Comparison of ENCODE assay signal across 21 cellular contexts in the genomic region with DNA sequence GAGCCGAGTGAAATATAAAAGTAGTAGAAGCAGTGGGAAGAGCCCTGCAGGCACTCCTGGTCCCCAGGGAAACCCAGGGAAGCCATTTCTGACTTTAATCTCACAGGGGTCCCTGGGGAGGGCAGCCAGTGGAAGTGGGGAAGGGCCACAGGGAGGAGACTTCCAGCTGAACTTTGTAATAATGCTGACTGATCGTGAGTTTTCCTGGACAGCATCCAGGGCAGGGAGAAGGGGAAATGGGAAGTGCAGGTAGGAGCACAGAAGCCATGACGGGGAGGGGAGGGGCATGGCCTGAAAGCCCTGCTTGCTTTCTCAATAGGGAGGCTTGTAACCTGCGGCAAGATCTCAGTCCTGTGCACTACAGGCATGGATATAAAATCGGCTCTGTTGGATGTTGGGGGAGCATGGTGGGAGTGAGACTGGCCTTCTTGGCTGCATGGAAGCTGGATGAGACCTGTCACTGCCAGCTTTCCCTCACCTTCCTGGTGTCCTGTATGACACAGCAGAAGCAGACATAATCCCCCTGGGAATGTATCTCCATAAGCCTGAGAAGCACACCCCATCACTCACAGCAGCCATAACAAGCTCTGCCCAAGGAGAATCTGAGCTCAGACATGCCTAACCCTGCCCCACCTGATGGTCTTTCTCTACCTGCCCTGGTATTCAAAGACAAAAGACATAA. TPM values are rescaled to one million over a fixed set of nuclear protein-coding genes. Genes with fewer than 3 reads are reported as not detected.
DNase-seq lines count a peak whose midpoint lies in the region; ATAC-seq, FAIRE-seq and TF ChIP-seq lines count a peak whose summit lies in the region.
"Had no signal": no experiment of that assay in that cellular context is flagged by ENCODE, and none has a peak within 500 bp of the region (broad histone marks: within the 10 kb centered on the region; RNA-seq: fewer than 3 reads in every experiment).

No MANE protein-coding gene starts in this region.

- H3K27me3 Mint-ChIP-seq in CD14-positive monocyte (ENCODE audit: low read depth in 3 of 3) (peaks cover 0 to 3% (median 2%) of the 10 kb centered on the region in 3 donors), astrocyte (ENCODE audit: low read depth, unreplicated experiment) (peaks cover 11% of the 10 kb centered on the region), mesothelial cell of epicardium (ENCODE audit: low read depth) (peaks cover 27% of the 10 kb centered on the region)
- H3K27me3 Mint-ChIP-seq: T-cell had no signal

- FAIRE-seq in astrocyte (lab: Jason Lieb, UNC), result no peak

- peak; percentile 19 for DNase-seq in NCI-H82 (lab: John Stamatoyannopoulos, UW)
- no peak for DNase-seq in NCI-H82 treated with DMSO at 0.1 percent for 48 hours (lab: John Stamatoyannopoulos, UW; ENCODE audit: unreplicated experiment)
- DNase-seq in CD14-positive monocyte (ENCODE audit: low spot score), result no peak
- no peak for DNase-seq in astrocyte (ENCODE audit: low read depth)
- no peak for DNase-seq in mesothelial cell of epicardium (ENCODE audit: low spot score in 2 of 2, unreplicated experiment in 2 of 2)
- no peak for DNase-seq in DMS 273 (lab: John Stamatoyannopoulos, UW; ENCODE audit: unreplicated experiment)
- DNase-seq: activated naive CD4-positive, alpha-beta T cell treated with Interleukin-2 at 50 U/mL for 16 hours; activated T-cell treated with anti-CD3 and anti-CD28 coated beads for 4 hours; BE2C; effector memory CD4-positive, alpha-beta T cell; NCI-H2171 treated with DMSO at 0.1 percent for 48 hours; NCI-H526 treated with DMSO at 0.1 percent for 48 hours; psoas muscle; stimulated activated CD4-positive, alpha-beta T cell treated with anti-CD3 and anti-CD28 coated beads, Interleukin-4, amount 100 ng/mL, for 24 hours; uterus had no signal

- H3K4me3 Mint-ChIP-seq in CD14-positive monocyte (no peak overlapping the region), astrocyte (ENCODE audit: unreplicated experiment) (no peak overlapping the region), mesothelial cell of epicardium (no peak overlapping the region)
- H3K4me3 Mint-ChIP-seq: neural crest cell, T-cell had no signal

- H3K79me2 ChIP-seq in astrocyte (ENCODE audit: insufficient read depth, low read length), result no peaks in the 10 kb centered on the region

- H3K27ac ChIP-seq in astrocyte (ENCODE audit: low read depth, low read length), result no peak overlapping the region
- H3K27ac ChIP-seq: psoas muscle, uterus had no signal

- peaks cover 6% of the 10 kb centered on the region for H3K27me3 ChIP-seq in astrocyte (ENCODE audit: insufficient read depth, low read length)
- H3K27me3 ChIP-seq: BE2C, stomach, uterus had no signal

- peaks cover 3% of the 10 kb centered on the region for H3K9me3 ChIP-seq in astrocyte (ENCODE audit: insufficient read depth, low read depth, low read length)
- H3K9me3 ChIP-seq: BE2C, uterus had no signal

- ATAC-seq in GM19397 (IDR thresholded peaks at IDR 0.05; ENCODE audit: unreplicated experiment) (no peak), GM21717 (IDR thresholded peaks at IDR 0.05; ENCODE audit: unreplicated experiment) (no peak)
- ATAC-seq: psoas muscle had no signal

- H3K4me1 Mint-ChIP-seq in CD14-positive monocyte (peaks cover 31% of the 10 kb centered on the region), astrocyte (ENCODE audit: low read depth, unreplicated experiment) (peaks cover 9% of the 10 kb centered on the region), mesothelial cell of epicardium (peaks cover 16% of the 10 kb centered on the region)

- peaks cover 46 to 49% of the 10 kb centered on the region in 2 donors for H3K36me3 Mint-ChIP-seq in CD14-positive monocyte
- H3K36me3 Mint-ChIP-seq in astrocyte (ENCODE audit: low read depth, unreplicated experiment), result peaks cover 18% of the 10 kb centered on the region
- no peaks in the 10 kb centered on the region for H3K36me3 Mint-ChIP-seq in mesothelial cell of epicardium

- TF ChIP-seq CTCF in CD14-positive monocyte (IDR thresholded peaks at IDR 0.05) (no peak), astrocyte (IDR thresholded peaks at IDR 0.05; ENCODE audit: insufficient read depth, low read depth, low read length) (no peak), mesothelial cell of epicardium (IDR thresholded peaks at IDR 0.05; ENCODE audit: unreplicated experiment) (no peak)

- H3K9ac ChIP-seq in astrocyte (ENCODE audit: low read length), result no peak overlapping the region

- no peak overlapping the region for H3K4me2 ChIP-seq in astrocyte (ENCODE audit: low read length)

- no peaks in the 10 kb centered on the region for H4K20me1 ChIP-seq in astrocyte (ENCODE audit: insufficient read depth, low read length)

- H3K9me3 Mint-ChIP-seq in CD14-positive monocyte, result peaks cover 3 to 18% (median 11%) of the 10 kb centered on the region in 7 donors
- H3K9me3 Mint-ChIP-seq in astrocyte (ENCODE audit: unreplicated experiment), result peaks cover 4% of the 10 kb centered on the region
- peaks cover 36% of the 10 kb centered on the region for H3K9me3 Mint-ChIP-seq in mesothelial cell of epicardium

- H3K4me1 ChIP-seq in astrocyte (ENCODE audit: insufficient read depth, low read length), result no peaks in the 10 kb centered on the region
- H3K4me1 ChIP-seq: BE2C, psoas muscle, uterus had no signal

- intact Hi-C loops in CD14-positive monocyte (cut with micrococcal nuclease), result no loop called here

- H3K4me3 ChIP-seq in astrocyte (ENCODE audit: insufficient read depth, low read depth, low read length), result no peak overlapping the region
- H3K4me3 ChIP-seq: psoas muscle, stomach, uterus had no signal

- H3K27ac Mint-ChIP-seq in CD14-positive monocyte, result peak overlapping the region in 4 of 7 donors; percentile 10 to 63 (median 38)
- peak overlapping the region; percentile 62 for H3K27ac Mint-ChIP-seq in astrocyte (ENCODE audit: unreplicated experiment)
- peak overlapping the region; percentile 74 for H3K27ac Mint-ChIP-seq in mesothelial cell of epicardium
- H3K27ac Mint-ChIP-seq: T-cell had no signal

- no peak overlapping the region for H2AFZ ChIP-seq in astrocyte (ENCODE audit: low read depth, low read length)

- no peaks in the 10 kb centered on the region for H3K36me3 ChIP-seq in astrocyte (ENCODE audit: insufficient read depth, low read length)
- H3K36me3 ChIP-seq: BE2C, uterus had no signal

RNA-seq across cellular contexts. Expression of a gene that starts 15.1 kb away (rescaled TPM):
- polyA plus RNA-seq in CD14-positive monocyte, result 10 to 100 TPM; 60.5 to 73.3 TPM
- 420 and 434 TPM in 2 replicates for total RNA-seq in astrocyte
- 32.2 to 42.4 TPM (median 32.9 TPM) in 3 replicates for total RNA-seq in mesothelial cell of epicardium

RNA-seq across cellular contexts. Expression of a gene that starts 49.1 kb away (rescaled TPM):
- polyA plus RNA-seq in CD14-positive monocyte, result 10 to 100 TPM; 43.1 to 50.3 TPM
- total RNA-seq in astrocyte, result 8.6 and 13.8 TPM in 2 replicates
- 3.2 to 4.1 TPM (median 3.9 TPM) in 3 replicates for total RNA-seq in mesothelial cell of epicardium
- total RNA-seq: chondrocyte, neural crest cell had no signal
